Comparison of ENCODE assay signal across 8 cellular contexts in genomic region chr10:98133075-98133752, GRCh38. TPM values are rescaled to one million over a fixed set of nuclear protein-coding genes. Genes with fewer than 3 reads are reported as not detected.
DNase-seq lines count a peak whose midpoint lies in the region; ATAC-seq and TF ChIP-seq lines count a peak whose summit lies in the region.
"Not testable (repeated sequence)": the region's sequence is repeated elsewhere in the genome, so short reads cannot be mapped to it uniquely, and the experiment has no call there.

No MANE protein-coding gene starts in this region.

- DNase-seq in CD4-positive, CD25-positive, alpha-beta regulatory T cell; T-helper 2 cell treated with Interferon-gamma antibody and Interleukin-4, amounts not matched to agents 5 μg/mL and 100 μg/mL, for 36 hours (ENCODE audit: low spot score); MCF 10A (ENCODE audit: unreplicated experiment): not testable (repeated sequence)

- not testable (repeated sequence) for H3K36me3 Mint-ChIP-seq in CD4-positive, CD25-positive, alpha-beta regulatory T cell; T-helper 2 cell treated with Interferon-gamma antibody and Interleukin-4, amounts not matched to agents 5 μg/mL and 100 μg/mL, for 36 hours (ENCODE audit: low read depth); MCF 10A (ENCODE audit: insufficient read depth, unreplicated experiment)

- not testable (repeated sequence) for H3K27me3 Mint-ChIP-seq in CD4-positive, CD25-positive, alpha-beta regulatory T cell; T-helper 2 cell treated with Interferon-gamma antibody and Interleukin-4, amounts not matched to agents 5 μg/mL and 100 μg/mL, for 36 hours (ENCODE audit: low read depth); MCF 10A (ENCODE audit: insufficient read depth, unreplicated experiment)

- peak overlapping the region; percentile 58 for H2AFZ ChIP-seq in parathyroid adenoma

- H3K79me2 ChIP-seq in parathyroid adenoma: peaks cover 17% of the 10 kb centered on the region

- H3K27ac Mint-ChIP-seq in CD4-positive, CD25-positive, alpha-beta regulatory T cell: peak overlapping the region in 1 of 3 donors; percentile 96
- H3K27ac Mint-ChIP-seq in T-helper 2 cell treated with Interferon-gamma antibody and Interleukin-4, amounts not matched to agents 5 μg/mL and 100 μg/mL, for 36 hours; MCF 10A (ENCODE audit: low read depth, unreplicated experiment): not testable (repeated sequence)

- BruUV-seq in MCF 10A (replicated peaks; lab: Mats Ljungman, UMichigan): not testable (repeated sequence)

- not testable (repeated sequence) for H3K9me3 ChIP-seq in CD4-positive, CD25-positive, alpha-beta regulatory T cell (ENCODE audit: control insufficient read depth in 2 of 2, low read length in 2 of 2); parathyroid adenoma (ENCODE audit: control insufficient read depth, low read length)

- not testable (repeated sequence) for H3K4me3 ChIP-seq in CD4-positive, CD25-positive, alpha-beta regulatory T cell (ENCODE audit: low read depth, low read length); parathyroid adenoma (ENCODE audit: low read depth, low read length)

- peak overlapping the region; percentile 53 to 93 (median 67) for H3K4me3 Mint-ChIP-seq in CD4-positive, CD25-positive, alpha-beta regulatory T cell
- H3K4me3 Mint-ChIP-seq in T-helper 2 cell treated with Interferon-gamma antibody and Interleukin-4, amounts not matched to agents 5 μg/mL and 100 μg/mL, for 36 hours: peak overlapping the region; percentile 44
- H3K4me3 Mint-ChIP-seq in MCF 10A (ENCODE audit: unreplicated experiment): peak overlapping the region; percentile 75

- H3K36me3 ChIP-seq in CD4-positive, CD25-positive, alpha-beta regulatory T cell (ENCODE audit: control insufficient read depth, insufficient read depth, low read length); parathyroid adenoma (ENCODE audit: control insufficient read depth, insufficient read depth, low read length): not testable (repeated sequence)

- H3K9ac ChIP-seq in parathyroid adenoma: not testable (repeated sequence)

- not testable (repeated sequence) for H3K27me3 ChIP-seq in CD4-positive, CD25-positive, alpha-beta regulatory T cell (ENCODE audit: control insufficient read depth, insufficient read depth, low read length); parathyroid adenoma (ENCODE audit: control insufficient read depth, insufficient read depth, low read length)

- CTCF ChIA-PET in MCF 10A (lab: Yijun Ruan, JAX): interaction anchor here (0.7 kb wide), 1 partner anchor 37 kb away, joined by 3 read pairs; no protein-coding TSS in a partner anchor

- not testable (repeated sequence) for ATAC-seq in CD4-positive, CD25-positive, alpha-beta regulatory T cell (ENCODE audit: low read depth in 2 of 2)
- ATAC-seq in GM18868 (IDR thresholded peaks at IDR 0.05; ENCODE audit: unreplicated experiment): peak; percentile 34
- peak; percentile 37 for ATAC-seq in GM21447 (IDR thresholded peaks at IDR 0.05; ENCODE audit: unreplicated experiment)
- ATAC-seq in HG02943 (IDR thresholded peaks at IDR 0.05; ENCODE audit: low read depth, unreplicated experiment): peak; percentile 52
- peak; percentile 71 for ATAC-seq in HG03571 (IDR thresholded peaks at IDR 0.05; ENCODE audit: unreplicated experiment)

- peaks cover 7 to 42% (median 31%) of the 10 kb centered on the region in 4 donors for H3K4me1 Mint-ChIP-seq in CD4-positive, CD25-positive, alpha-beta regulatory T cell
- H3K4me1 Mint-ChIP-seq in T-helper 2 cell treated with Interferon-gamma antibody and Interleukin-4, amounts not matched to agents 5 μg/mL and 100 μg/mL, for 36 hours (ENCODE audit: low read depth): peaks cover 28% of the 10 kb centered on the region
- H3K4me1 Mint-ChIP-seq in MCF 10A (ENCODE audit: insufficient read depth, unreplicated experiment): peaks cover 11% of the 10 kb centered on the region

- not testable (repeated sequence) for TF ChIP-seq CTCF in MCF 10A (IDR thresholded peaks at IDR 0.05; ENCODE audit: unreplicated experiment); parathyroid adenoma (IDR thresholded peaks at IDR 0.05)

- H3K9me3 Mint-ChIP-seq in CD4-positive, CD25-positive, alpha-beta regulatory T cell; MCF 10A (ENCODE audit: unreplicated experiment): not testable (repeated sequence)
- peaks cover 13% of the 10 kb centered on the region for H3K9me3 Mint-ChIP-seq in T-helper 2 cell treated with Interferon-gamma antibody and Interleukin-4, amounts not matched to agents 5 μg/mL and 100 μg/mL, for 36 hours

- POLR2A ChIA-PET in MCF 10A (lab: Yijun Ruan, JAX): interaction anchor here (0.6 to 1.7 kb wide), 5 partner anchors 18 to 1110 kb away, joined by 3 to 9 read pairs (median 4); partner anchors contain the start of gene AVPI1

- H3K4me1 ChIP-seq in CD4-positive, CD25-positive, alpha-beta regulatory T cell (ENCODE audit: control insufficient read depth, insufficient read depth, low read length, poor library complexity, severe bottlenecking): peaks cover 29% of the 10 kb centered on the region
- H3K4me1 ChIP-seq in parathyroid adenoma: not testable (repeated sequence)

- H3K4me2 ChIP-seq in parathyroid adenoma (ENCODE audit: low read length): not testable (repeated sequence)

- not testable (repeated sequence) for H3K27ac ChIP-seq in CD4-positive, CD25-positive, alpha-beta regulatory T cell (ENCODE audit: insufficient read depth, low read length, poor library complexity, severe bottlenecking); parathyroid adenoma

- intact Hi-C loops in MCF 10A (cut with micrococcal nuclease): not testable (repeated sequence)

RNA-seq across cellular contexts. Expression of gene R3HCC1L, which starts 1.2 kb away (rescaled TPM):
- total RNA-seq in CD4-positive, CD25-positive, alpha-beta regulatory T cell: 29.7 TPM
- 10 to 100 TPM; 10.4 to 17.5 (median 12.6) TPM for polyA plus RNA-seq in CD4-positive, CD25-positive, alpha-beta regulatory T cell
- 10.7 and 12.2 TPM in 2 replicates for total RNA-seq in MCF 10A (2022)
